15 cellular contexts compared by ENCODE assay signal in the genomic region with DNA sequence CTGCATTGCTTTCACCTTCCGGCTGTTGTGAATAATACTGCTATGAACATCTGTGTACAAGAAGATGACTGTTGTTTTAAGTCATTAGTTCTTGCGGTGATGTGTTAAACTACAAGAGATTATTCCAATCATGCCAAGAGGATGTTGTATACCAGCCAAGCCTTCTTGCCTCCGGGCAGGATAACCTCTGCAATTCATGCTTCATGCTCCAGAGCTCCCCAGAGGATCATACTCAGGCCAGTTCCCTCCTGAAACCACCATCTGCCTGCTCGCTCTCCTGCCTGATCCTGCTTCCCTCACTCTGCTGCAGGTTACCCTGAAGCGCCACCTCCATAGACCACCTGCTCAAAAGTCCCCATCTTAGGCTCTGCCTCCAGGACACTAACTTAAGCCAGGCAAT.
A peak's percentile ranks its signal among the peaks of the same experiment; 100 is the strongest.
DNase-seq lines count a peak whose midpoint lies in the region; ATAC-seq and TF ChIP-seq lines count a peak whose summit lies in the region.
"Had no signal": no experiment of that assay in that cellular context is flagged by ENCODE, and none has a peak within 500 bp of the region (broad histone marks: within the 10 kb centered on the region; RNA-seq: fewer than 3 reads in every experiment).

No MANE protein-coding gene starts in this region.

- no peaks in the 10 kb centered on the region for H3K4me1 Mint-ChIP-seq in chondrocyte (ENCODE audit: low read depth)
- H3K4me1 Mint-ChIP-seq in stimulated activated naive CD8-positive, alpha-beta T cell treated with anti-CD3 and anti-CD28 coated beads, Interleukin-15, amount 100 ng/mL, for 72 hours, result no peaks in the 10 kb centered on the region
- H3K4me1 Mint-ChIP-seq: activated naive CD8-positive, alpha-beta T cell treated with anti-CD3 and anti-CD28 coated beads, Interleukin-2, amount 10 ng/mL, durations not matched to agents 7 days and 5 days; CD4-positive, alpha-beta memory T cell had no signal

- H3K27me3 Mint-ChIP-seq in chondrocyte (ENCODE audit: low read depth), result peaks cover 59% of the 10 kb centered on the region
- H3K27me3 Mint-ChIP-seq in stimulated activated naive CD8-positive, alpha-beta T cell treated with anti-CD3 and anti-CD28 coated beads, Interleukin-15, amount 100 ng/mL, for 72 hours, result peaks cover 42% of the 10 kb centered on the region

- H3K9me3 Mint-ChIP-seq in chondrocyte (ENCODE audit: low read depth), result peaks cover 2% of the 10 kb centered on the region
- peaks cover 0 to 2% of the 10 kb centered on the region in 2 donors for H3K9me3 Mint-ChIP-seq in stimulated activated naive CD8-positive, alpha-beta T cell treated with anti-CD3 and anti-CD28 coated beads, Interleukin-15, amount 100 ng/mL, for 72 hours
- H3K9me3 Mint-ChIP-seq: activated naive CD8-positive, alpha-beta T cell treated with anti-CD3 and anti-CD28 coated beads, Interleukin-2, amount 10 ng/mL, durations not matched to agents 7 days and 5 days; activated T-cell treated with anti-CD3 and anti-CD28 coated beads, Interleukin-2, amount 50 U/mL, for 4 hours had no signal

- no peak for ATAC-seq in HG03432 (IDR thresholded peaks at IDR 0.05; ENCODE audit: unreplicated experiment)
- no peak for ATAC-seq in stimulated activated naive CD8-positive, alpha-beta T cell treated with anti-CD3 and anti-CD28 coated beads, Interleukin-15, amount 100 ng/mL, for 72 hours
- ATAC-seq: activated T-cell treated with anti-CD3 and anti-CD28 coated beads, Interleukin-2, amount 50 U/mL, for 4 hours had no signal

- H3K36me3 Mint-ChIP-seq in chondrocyte (ENCODE audit: low read depth), result no peaks in the 10 kb centered on the region
- H3K36me3 Mint-ChIP-seq: activated naive CD8-positive, alpha-beta T cell treated with anti-CD3 and anti-CD28 coated beads, Interleukin-2, amount 10 ng/mL, durations not matched to agents 7 days and 5 days; CD4-positive, alpha-beta memory T cell had no signal

- H3K4me3 Mint-ChIP-seq in chondrocyte (ENCODE audit: unreplicated experiment), result no peak overlapping the region
- no peak overlapping the region for H3K4me3 Mint-ChIP-seq in stimulated activated naive CD8-positive, alpha-beta T cell treated with anti-CD3 and anti-CD28 coated beads, Interleukin-15, amount 100 ng/mL, for 72 hours
- H3K4me3 Mint-ChIP-seq: activated naive CD8-positive, alpha-beta T cell treated with anti-CD3 and anti-CD28 coated beads, Interleukin-2, amount 10 ng/mL, durations not matched to agents 7 days and 5 days; activated T-cell treated with anti-CD3 and anti-CD28 coated beads, Interleukin-2, amount 50 U/mL, for 4 hours; CD4-positive, alpha-beta memory T cell; nephron had no signal

- no peak overlapping the region for H3K27ac Mint-ChIP-seq in chondrocyte (ENCODE audit: unreplicated experiment)
- H3K27ac Mint-ChIP-seq in stimulated activated naive CD8-positive, alpha-beta T cell treated with anti-CD3 and anti-CD28 coated beads, Interleukin-15, amount 100 ng/mL, for 72 hours, result no peak overlapping the region
- H3K27ac Mint-ChIP-seq: activated naive CD8-positive, alpha-beta T cell treated with anti-CD3 and anti-CD28 coated beads, Interleukin-2, amount 10 ng/mL, durations not matched to agents 7 days and 5 days; CD4-positive, alpha-beta memory T cell; nephron had no signal

- peak; percentile 14 for TF ChIP-seq CTCF in chondrocyte (IDR thresholded peaks at IDR 0.05)

- DNase-seq in DMS79 treated with DMSO at 0.1 percent for 48 hours (lab: John Stamatoyannopoulos, UW) (peak; percentile 42), NCI-H226 (peak; percentile 83), chondrocyte (ENCODE audit: low spot score) (no peak), renal cortical epithelial cell (ENCODE audit: low read depth) (peak; percentile 80)
- no peak for DNase-seq in stimulated activated naive CD8-positive, alpha-beta T cell treated with anti-CD3 and anti-CD28 coated beads, Interleukin-15, amount 100 ng/mL, for 72 hours
- no peak for DNase-seq in activated CD4-positive, alpha-beta T cell treated with anti-CD3 and anti-CD28 coated beads, Interleukin-2, amount 50 U/mL, for 1 hour
- DNase-seq: activated CD4-positive, alpha-beta T cell treated with anti-CD3 and anti-CD28 coated beads, Interleukin-2, amount 50 U/mL, for 4 hours; activated naive CD8-positive, alpha-beta T cell treated with anti-CD3 and anti-CD28 coated beads, Interleukin-2, amount 10 ng/mL, durations not matched to agents 7 days and 5 days; activated T-cell treated with anti-CD3 and anti-CD28 coated beads, Interleukin-2, amount 50 U/mL, for 4 hours; CD4-positive, alpha-beta memory T cell; effector CD4-positive, alpha-beta T cell; GDM1; NCI-H2081 had no signal

Comparison
In these comparisons a context has a peak if more than half of its experiments do, and no peak if none do; other contexts are left out.
1. DNase-seq: peak in DMS79 treated with DMSO at 0.1 percent for 48 hours (single experiment), NCI-H226 (single experiment) and renal cortical epithelial cell (single experiment); none in chondrocyte (single experiment), stimulated activated naive CD8-positive, alpha-beta T cell treated with anti-CD3 and anti-CD28 coated beads, Interleukin-15, amount 100 ng/mL, for 72 hours (0 of 2) and activated CD4-positive, alpha-beta T cell treated with anti-CD3 and anti-CD28 coated beads, Interleukin-2, amount 50 U/mL, for 1 hour (single experiment).